Comparison of ENCODE assay signal across 16 cellular contexts in genomic region chr22:22923379-22923778, GRCh38. TPM values are rescaled to one million over a fixed set of nuclear protein-coding genes. Genes with fewer than 3 reads are reported as not detected.
DNase-seq lines count a peak whose midpoint lies in the region; ATAC-seq and TF ChIP-seq lines count a peak whose summit lies in the region.
"Had no signal": no experiment of that assay in that cellular context is flagged by ENCODE, and none has a peak within 500 bp of the region (broad histone marks: within the 10 kb centered on the region; RNA-seq: fewer than 3 reads in every experiment).

No MANE protein-coding gene starts in this region.

- ATAC-seq in activated naive CD8-positive, alpha-beta T cell treated with anti-CD3 and anti-CD28 coated beads, Interleukin-2, amount 50 U/mL, for 24 hours = no peak
- ATAC-seq in naive B cell (ENCODE audit: low read depth in 2 of 2) (no peak), GM21528 (IDR thresholded peaks at IDR 0.05; ENCODE audit: low FRiP score, unreplicated experiment) (no peak), HG02763 (IDR thresholded peaks at IDR 0.05; ENCODE audit: unreplicated experiment) (no peak)
- ATAC-seq: GM23338 had no signal

- peak overlapping the region; percentile 19 for H3K4me3 Mint-ChIP-seq in activated naive CD8-positive, alpha-beta T cell treated with anti-CD3 and anti-CD28 coated beads for 36 hours
- no peak overlapping the region for H3K4me3 Mint-ChIP-seq in activated naive CD8-positive, alpha-beta T cell treated with anti-CD3 and anti-CD28 coated beads, Interleukin-2, amount 50 U/mL, for 24 hours
- no peak overlapping the region for H3K4me3 Mint-ChIP-seq in dendritic cell treated with granulocyte-macrophage colony-stimulating factor and Interleukin-4, amounts not matched to agents 40 ng/mL and 50 ng/mL, for 4 days
- H3K4me3 Mint-ChIP-seq in naive B cell = peak overlapping the region in 3 of 8 donors; percentile 64 to 73 (median 70)
- H3K4me3 Mint-ChIP-seq: CD8-positive, alpha-beta memory T cell; GM23338; H9 had no signal

- H3K9me3 Mint-ChIP-seq in activated naive CD8-positive, alpha-beta T cell treated with anti-CD3 and anti-CD28 coated beads for 36 hours = no peaks in the 10 kb centered on the region
- no peaks in the 10 kb centered on the region for H3K9me3 Mint-ChIP-seq in activated naive CD8-positive, alpha-beta T cell treated with anti-CD3 and anti-CD28 coated beads, Interleukin-2, amount 50 U/mL, for 24 hours
- no peaks in the 10 kb centered on the region for H3K9me3 Mint-ChIP-seq in dendritic cell treated with granulocyte-macrophage colony-stimulating factor and Interleukin-4, amounts not matched to agents 40 ng/mL and 50 ng/mL, for 4 days
- H3K9me3 Mint-ChIP-seq in naive B cell = no peaks in the 10 kb centered on the region
- H3K9me3 Mint-ChIP-seq: CD8-positive, alpha-beta memory T cell; GM23338; H9 had no signal

- intact Hi-C loops in dendritic cell treated with granulocyte-macrophage colony-stimulating factor and Interleukin-4, amounts not matched to agents 40 ng/mL and 50 ng/mL, for 4 days (cut with micrococcal nuclease) = no loop called here

- peak; percentile 69 for TF ChIP-seq POLR2A in GM18526 (IDR thresholded peaks at IDR 0.05; ENCODE audit: extremely low read depth, insufficient read length)

- H3K27ac Mint-ChIP-seq in activated naive CD8-positive, alpha-beta T cell treated with anti-CD3 and anti-CD28 coated beads for 36 hours = no peak overlapping the region
- no peak overlapping the region for H3K27ac Mint-ChIP-seq in activated naive CD8-positive, alpha-beta T cell treated with anti-CD3 and anti-CD28 coated beads, Interleukin-2, amount 50 U/mL, for 24 hours
- peak overlapping the region; percentile 56 for H3K27ac Mint-ChIP-seq in dendritic cell treated with granulocyte-macrophage colony-stimulating factor and Interleukin-4, amounts not matched to agents 40 ng/mL and 50 ng/mL, for 4 days
- H3K27ac Mint-ChIP-seq in naive B cell = peak overlapping the region in 4 of 6 donors; percentile 57 to 83 (median 75)
- H3K27ac Mint-ChIP-seq: CD8-positive, alpha-beta memory T cell; GM23338 had no signal

- H3K4me1 Mint-ChIP-seq in activated naive CD8-positive, alpha-beta T cell treated with anti-CD3 and anti-CD28 coated beads for 36 hours = peaks cover 5% of the 10 kb centered on the region
- peaks cover 11% of the 10 kb centered on the region for H3K4me1 Mint-ChIP-seq in activated naive CD8-positive, alpha-beta T cell treated with anti-CD3 and anti-CD28 coated beads, Interleukin-2, amount 50 U/mL, for 24 hours
- H3K4me1 Mint-ChIP-seq in dendritic cell treated with granulocyte-macrophage colony-stimulating factor and Interleukin-4, amounts not matched to agents 40 ng/mL and 50 ng/mL, for 4 days (ENCODE audit: low read depth) = peaks cover 32% of the 10 kb centered on the region
- H3K4me1 Mint-ChIP-seq in naive B cell = peaks cover 84 to 100% (median 93%) of the 10 kb centered on the region in 3 donors

- no peaks in the 10 kb centered on the region for H3K36me3 Mint-ChIP-seq in activated naive CD8-positive, alpha-beta T cell treated with anti-CD3 and anti-CD28 coated beads for 36 hours
- no peaks in the 10 kb centered on the region for H3K36me3 Mint-ChIP-seq in activated naive CD8-positive, alpha-beta T cell treated with anti-CD3 and anti-CD28 coated beads, Interleukin-2, amount 50 U/mL, for 24 hours (ENCODE audit: low read depth)
- H3K36me3 Mint-ChIP-seq in dendritic cell treated with granulocyte-macrophage colony-stimulating factor and Interleukin-4, amounts not matched to agents 40 ng/mL and 50 ng/mL, for 4 days (ENCODE audit: low read depth) = no peaks in the 10 kb centered on the region
- H3K36me3 Mint-ChIP-seq in naive B cell = no peaks in the 10 kb centered on the region
- H3K36me3 Mint-ChIP-seq: CD8-positive, alpha-beta memory T cell had no signal

- no peak for DNase-seq in activated naive CD8-positive, alpha-beta T cell treated with anti-CD3 and anti-CD28 coated beads for 36 hours
- no peak for DNase-seq in activated naive CD8-positive, alpha-beta T cell treated with anti-CD3 and anti-CD28 coated beads, Interleukin-2, amount 50 U/mL, for 24 hours
- no peak for DNase-seq in naive B cell
- DNase-seq in activated T-cell treated with anti-CD3 and anti-CD28 coated beads, Interleukin-2, amount 50 U/mL, for 48 hours = no peak
- DNase-seq: CD8-positive, alpha-beta memory T cell; GF-D8; H9; IMR-90 had no signal

- no peaks in the 10 kb centered on the region for H3K27me3 Mint-ChIP-seq in activated naive CD8-positive, alpha-beta T cell treated with anti-CD3 and anti-CD28 coated beads for 36 hours
- no peaks in the 10 kb centered on the region for H3K27me3 Mint-ChIP-seq in activated naive CD8-positive, alpha-beta T cell treated with anti-CD3 and anti-CD28 coated beads, Interleukin-2, amount 50 U/mL, for 24 hours
- peaks cover 9% of the 10 kb centered on the region for H3K27me3 Mint-ChIP-seq in dendritic cell treated with granulocyte-macrophage colony-stimulating factor and Interleukin-4, amounts not matched to agents 40 ng/mL and 50 ng/mL, for 4 days
- H3K27me3 Mint-ChIP-seq in naive B cell = no peaks in the 10 kb centered on the region

RNA-seq across cellular contexts. Expression of gene IGLL5, which starts 35.8 kb away (rescaled TPM):
- under 1 TPM; 0.62 to 0.93 TPM for total RNA-seq in activated naive CD8-positive, alpha-beta T cell treated with anti-CD3 and anti-CD28 coated beads for 36 hours
- 100 to 1,000 TPM; 233 to 640 (median 475) TPM for polyA plus RNA-seq in naive B cell (ENCODE audit: low read depth in 6 of 6)
- total RNA-seq: Caco-2; CD8-positive, alpha-beta memory T cell; GM23338; H9; HT-29; IMR-90 had no signal
- polyA plus RNA-seq: BJ; CD8-positive, alpha-beta memory T cell; GM23338; IMR-90 had no signal

Comparison
In these comparisons a context has a peak if more than half of its experiments do, and no peak if none do; other contexts are left out.
1. H3K27ac Mint-ChIP-seq: peak in dendritic cell treated with granulocyte-macrophage colony-stimulating factor and Interleukin-4, amounts not matched to agents 40 ng/mL and 50 ng/mL, for 4 days (single experiment) and naive B cell (4 of 6); none in activated naive CD8-positive, alpha-beta T cell treated with anti-CD3 and anti-CD28 coated beads for 36 hours (single experiment) and activated naive CD8-positive, alpha-beta T cell treated with anti-CD3 and anti-CD28 coated beads, Interleukin-2, amount 50 U/mL, for 24 hours (single experiment).